ENCODE assay signal across 8 cellular contexts in the genomic region with DNA sequence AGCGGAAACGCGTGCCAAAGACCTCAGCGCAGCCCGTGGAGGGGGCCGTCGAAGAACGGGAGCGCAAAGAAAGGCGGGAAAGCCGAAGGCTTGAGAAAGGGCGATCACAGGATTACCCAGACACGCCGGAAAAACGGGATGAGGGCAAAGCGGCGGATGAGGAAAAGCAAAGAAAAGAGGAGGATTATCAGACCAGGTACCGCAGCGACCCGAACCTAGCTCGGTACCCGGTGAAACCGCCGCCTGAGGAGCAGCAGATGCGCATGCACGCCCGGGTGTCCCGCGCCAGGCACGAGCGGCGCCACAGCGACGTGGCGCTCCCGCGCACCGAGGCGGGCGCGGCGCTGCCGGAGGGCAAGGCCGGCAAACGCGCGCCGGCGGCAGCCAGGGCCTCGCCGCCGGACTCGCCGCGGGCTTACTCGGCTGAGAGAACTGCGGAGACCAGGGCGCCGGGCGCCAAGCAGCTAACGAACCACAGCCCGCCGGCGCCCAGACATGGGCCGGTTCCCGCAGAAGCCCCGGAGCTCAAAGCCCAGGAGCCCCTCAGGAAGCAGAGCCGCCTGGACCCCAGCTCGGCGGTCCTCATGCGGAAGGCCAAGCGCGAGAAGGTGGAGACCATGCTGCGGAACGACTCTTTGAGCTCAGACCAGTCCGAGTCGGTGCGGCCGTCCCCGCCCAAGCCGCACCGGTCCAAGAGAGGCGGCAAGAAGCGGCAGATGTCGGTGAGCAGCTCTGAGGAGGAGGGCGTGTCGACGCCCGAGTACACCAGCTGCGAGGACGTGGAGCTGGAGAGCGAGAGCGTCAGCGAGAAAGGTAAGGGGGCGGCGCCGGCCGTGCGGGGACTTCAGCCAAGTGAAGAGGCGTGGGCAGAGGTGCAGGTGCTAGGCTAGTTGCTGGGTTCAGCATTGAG.
DNase-seq lines count a peak whose midpoint lies in the region; ATAC-seq and TF ChIP-seq lines count a peak whose summit lies in the region.

No MANE protein-coding gene starts in this region.

- intact Hi-C loops in spleen (cut with DNase I; ENCODE audit: low total_unique reads) = no loop called here

- TF ChIP-seq CTCF in GM06990 (IDR thresholded peaks at IDR 0.05; ENCODE audit: insufficient read depth, low read length, poor library complexity, severe bottlenecking) (no peak), spleen (IDR thresholded peaks at IDR 0.05 in 8 of 11, conservative IDR thresholded peaks at IDR 0.05 in 3 of 11) (no peak)

- no peaks in the 10 kb centered on the region; the same call in 1 of the 2 replicates for H3K27me3 ChIP-seq in GM06990 (replicated peaks; ENCODE audit: control insufficient read depth, insufficient read depth, low read length)
- H3K27me3 ChIP-seq in spleen (replicated peaks in 1 of 7) = peaks cover 0 to 65% (median 29%) of the 10 kb centered on the region in 7 donors

- H3K36me3 ChIP-seq in GM06990 (ENCODE audit: control insufficient read depth, insufficient read depth, low read length) = no peaks in the 10 kb centered on the region
- H3K36me3 ChIP-seq in spleen = no peaks in the 10 kb centered on the region

- peak; percentile 21 for DNase-seq in GM06990 (ENCODE audit: extremely low read depth, insufficient read length)
- DNase-seq in M059J (ENCODE audit: low read depth) = peak; percentile 59
- peak; percentile 66 for DNase-seq in astrocyte of the hippocampus (ENCODE audit: low read depth, low spot score)
- DNase-seq in spleen = no peak
- DNase-seq in SKM-1 (lab: John Stamatoyannopoulos, UW; ENCODE audit: unreplicated experiment) = no peak

- H3K4me1 ChIP-seq in spleen = peaks cover 0 to 11% (median 0%) of the 10 kb centered on the region in 6 donors

- no peak for TF ChIP-seq POLR2A in spleen (IDR thresholded peaks at IDR 0.05)

- peak overlapping the region; percentile 22 for H3K4me3 ChIP-seq in GM06990 (replicated peaks; ENCODE audit: low read depth, low read length)
- H3K4me3 ChIP-seq in iPS-18c (ENCODE audit: insufficient read depth, low read depth, low read length) = peak overlapping the region; percentile 38
- H3K4me3 ChIP-seq in spleen = peak overlapping the region in 7 of 8 donors; percentile 11 to 58 (median 23)

- ATAC-seq in GM21447 (IDR thresholded peaks at IDR 0.05; ENCODE audit: unreplicated experiment) (peak; percentile 81), HG03196 (IDR thresholded peaks at IDR 0.05; ENCODE audit: unreplicated experiment) (no peak)

- H3K9me3 ChIP-seq in iPS-18c (ENCODE audit: control insufficient read depth, insufficient read depth, low read length) (no peaks in the 10 kb centered on the region), spleen (no peaks in the 10 kb centered on the region)

- H3K27ac ChIP-seq in spleen = no peak overlapping the region

- 6 to 13% (median 9%) methylated on average over 69 to 100 of the region's 100 CpGs for WGBS in spleen, 5 donors

Comparison
In these comparisons a context has a peak if more than half of its experiments do, and no peak if none do; other contexts are left out.
1. DNase-seq: peak in GM06990 (single experiment), M059J (single experiment) and astrocyte of the hippocampus (single experiment); none in spleen (single experiment) and SKM-1 (single experiment).
2. Peak in every context shown above with its lines, with median percentiles within 50 percentile points of each other: H3K4me3 ChIP-seq.